ENCODE assay signal across 8 cellular contexts in the genomic region with DNA sequence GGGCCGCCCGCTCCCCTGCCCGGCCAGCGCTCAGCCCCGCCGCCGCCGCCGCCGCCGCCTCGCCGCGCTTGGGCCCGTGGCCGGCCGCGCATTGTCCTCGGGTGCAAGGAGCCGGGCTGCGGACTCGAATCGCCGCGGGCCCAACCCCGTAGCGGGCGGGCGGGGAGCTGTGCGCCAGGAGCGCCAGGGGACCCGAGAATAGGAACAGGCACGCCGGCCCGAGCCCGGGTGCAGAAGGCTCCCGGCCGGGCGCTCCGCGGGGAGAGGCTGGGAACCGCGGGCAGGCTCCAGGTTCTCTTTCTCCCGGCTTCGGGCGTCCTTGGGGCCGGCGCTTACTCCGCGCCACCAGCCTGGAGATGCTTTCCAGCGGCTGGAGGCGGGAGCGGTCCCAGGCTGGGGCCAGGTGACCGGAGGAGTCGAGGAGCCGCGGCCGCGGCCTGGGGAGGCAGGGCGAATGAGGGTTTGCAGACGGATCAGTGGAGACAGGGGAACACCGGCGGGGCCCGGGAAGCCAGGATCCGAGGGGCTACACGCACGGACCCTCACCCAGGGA. TPM values are rescaled to one million over a fixed set of nuclear protein-coding genes. Genes with fewer than 3 reads are reported as not detected.
A peak's percentile ranks its signal among the peaks of the same experiment; 100 is the strongest.
DNase-seq lines count a peak whose midpoint lies in the region; ATAC-seq and TF ChIP-seq lines count a peak whose summit lies in the region.

No MANE protein-coding gene starts in this region.

- H3K27ac Mint-ChIP-seq in CD14-positive monocyte (no peak overlapping the region), naive B cell (no peak overlapping the region)

- no peak for TF ChIP-seq CTCF in CD14-positive monocyte (IDR thresholded peaks at IDR 0.05)
- no peak for TF ChIP-seq CTCF in WI38 (IDR thresholded peaks at IDR 0.05; ENCODE audit: low read depth, low read length)

- peaks cover 0 to 27% (median 15%) of the 10 kb centered on the region in 7 donors for H3K9me3 Mint-ChIP-seq in CD14-positive monocyte
- no peaks in the 10 kb centered on the region for H3K9me3 Mint-ChIP-seq in naive B cell

- H3K36me3 Mint-ChIP-seq in CD14-positive monocyte = peaks cover 0 to 18% of the 10 kb centered on the region in 2 donors
- peaks cover 4 to 18% of the 10 kb centered on the region in 2 donors for H3K36me3 Mint-ChIP-seq in naive B cell

- H3K4me1 Mint-ChIP-seq in CD14-positive monocyte (peaks cover 18% of the 10 kb centered on the region), naive B cell (peaks cover 15 to 18% (median 18%) of the 10 kb centered on the region in 3 donors)

- H3K4me3 Mint-ChIP-seq in CD14-positive monocyte (peak overlapping the region; percentile 81 to 95), naive B cell (peak overlapping the region; percentile 64 to 99 (median 90))

- H3K27me3 Mint-ChIP-seq in CD14-positive monocyte (ENCODE audit: low read depth in 3 of 3) (peaks cover 78 to 85% (median 82%) of the 10 kb centered on the region in 3 donors), naive B cell (peaks cover 64 to 95% (median 93%) of the 10 kb centered on the region in 3 donors)

- H3K27me3 ChIP-seq in esophagus (ENCODE audit: control insufficient read depth in 1 of 2, insufficient read depth in 2 of 2, low read length in 2 of 2) = no peaks in the 10 kb centered on the region

- H3K4me3 ChIP-seq in WI38 (ENCODE audit: low read depth, low read length) = peak overlapping the region; percentile 63
- H3K4me3 ChIP-seq in esophagus (ENCODE audit: low read depth in 1 of 2, low read length in 2 of 2) = peak overlapping the region; percentile 52 to 56

- H3K36me3 ChIP-seq in esophagus (ENCODE audit: control insufficient read depth in 2 of 2, insufficient read depth in 2 of 2, low read length in 1 of 2) = no peaks in the 10 kb centered on the region

- intact Hi-C loops in CD14-positive monocyte (cut with micrococcal nuclease) = no loop called here

- H3K27ac ChIP-seq in esophagus (ENCODE audit: low read depth in 2 of 2, low read length in 1 of 2) = peak overlapping the region; percentile 68 to 72

- peak; percentile 32 for ATAC-seq in GM21390 (IDR thresholded peaks at IDR 0.05; ENCODE audit: unreplicated experiment)
- ATAC-seq in naive B cell (ENCODE audit: low read depth in 2 of 2) = peak; percentile 17 to 19
- no peak for ATAC-seq in HG03460 (IDR thresholded peaks at IDR 0.05; ENCODE audit: unreplicated experiment)
- no peak for ATAC-seq in HG03280 (IDR thresholded peaks at IDR 0.05; ENCODE audit: unreplicated experiment)

- H3K9me3 ChIP-seq in esophagus (ENCODE audit: control insufficient read depth in 2 of 2, insufficient read depth in 1 of 2, low read depth in 1 of 2, low read length in 1 of 2) = no peaks in the 10 kb centered on the region

- DNase-seq in CD14-positive monocyte (ENCODE audit: low spot score) (no peak), naive B cell (peak; percentile 9), hippocampal formation (lab: John Stamatoyannopoulos, UW) (no peak)

- 1% methylated on average over 32 to 67 of the region's 67 CpGs for WGBS in esophagus, 2 donors

- peaks cover 0 to 3% of the 10 kb centered on the region in 2 donors for H3K4me1 ChIP-seq in esophagus (ENCODE audit: control insufficient read depth in 2 of 2, insufficient read depth in 2 of 2, low read length in 1 of 2)

RNA-seq across cellular contexts. Expression of a gene that starts 0.6 kb away (rescaled TPM):
- polyA plus RNA-seq in CD14-positive monocyte = not detected
- under 1 TPM; 0.24 to 0.43 TPM for polyA plus RNA-seq in esophagus
- not detected for polyA plus RNA-seq in naive B cell (ENCODE audit: low read depth in 6 of 6)

RNA-seq across cellular contexts. Expression of a gene that starts 53.8 kb away (rescaled TPM):
- 10 to 100 TPM; 55.7 to 57.7 TPM for polyA plus RNA-seq in CD14-positive monocyte
- polyA plus RNA-seq in esophagus = 10 to 100 TPM; 11.5 to 18.8 TPM
- polyA plus RNA-seq in naive B cell (ENCODE audit: low read depth in 6 of 6) = 10 to 100 TPM; 30.4 to 53.0 (median 36.7) TPM

Comparison
In these comparisons a context has a peak if more than half of its experiments do, and no peak if none do; other contexts are left out.
1. ATAC-seq: peak in GM21390 (single experiment) and naive B cell (2 of 2); none in HG03460 (single experiment) and HG03280 (single experiment).